ENCODE assay signal across 10 cellular contexts in the genomic region with DNA sequence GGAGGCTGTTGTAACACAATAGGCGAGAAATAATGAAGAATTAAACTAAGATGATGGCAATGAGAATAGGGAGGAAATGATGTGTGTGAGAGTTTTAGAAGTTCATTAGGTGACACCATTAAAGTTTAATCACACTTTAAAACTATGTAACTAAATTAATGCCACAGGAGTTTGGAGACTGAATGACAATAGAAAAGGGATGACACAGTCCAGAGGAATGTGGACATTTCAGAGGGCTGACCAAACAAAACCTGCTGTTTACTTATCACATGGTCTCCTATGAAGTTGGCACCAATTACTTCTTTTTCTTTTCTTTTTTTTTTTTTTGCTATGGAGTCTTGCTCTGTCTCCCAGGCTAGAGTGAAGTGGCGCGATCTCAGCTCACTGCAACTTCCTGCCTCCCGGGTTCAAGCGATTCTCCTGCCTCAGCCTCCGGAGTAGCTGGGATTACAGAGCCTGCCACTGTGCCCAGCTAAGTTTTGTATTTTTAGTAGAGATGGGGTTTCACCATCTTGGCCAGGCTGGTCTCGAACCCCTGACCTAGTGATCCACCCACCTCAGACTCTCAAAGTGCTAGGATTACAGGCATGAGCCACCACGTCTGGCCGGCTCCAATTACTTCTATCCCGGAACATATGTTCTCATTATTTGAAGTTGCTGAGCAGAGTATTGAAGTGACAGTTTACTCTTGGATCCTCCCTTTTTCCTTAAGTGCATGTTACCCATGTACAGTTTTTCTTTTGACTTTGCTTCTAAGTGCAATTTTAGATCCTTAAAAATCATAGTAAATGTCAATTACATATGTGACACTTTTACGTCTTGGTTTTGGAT. TPM values are rescaled to one million over a fixed set of nuclear protein-coding genes. Genes with fewer than 3 reads are reported as not detected.
A peak's percentile ranks its signal among the peaks of the same experiment; 100 is the strongest.
DNase-seq lines count a peak whose midpoint lies in the region; ATAC-seq and TF ChIP-seq lines count a peak whose summit lies in the region.
"Had no signal": no experiment of that assay in that cellular context is flagged by ENCODE, and none has a peak within 500 bp of the region (broad histone marks: within the 10 kb centered on the region; RNA-seq: fewer than 3 reads in every experiment).

No MANE protein-coding gene starts in this region.

- no peak overlapping the region for H2AFZ ChIP-seq in DND-41 (ENCODE audit: low read depth, low read length)
- no peak overlapping the region for H2AFZ ChIP-seq in PC-3 (ENCODE audit: low read length)

- no peaks in the 10 kb centered on the region for H3K27me3 Mint-ChIP-seq in nephron progenitor cell (ENCODE audit: low read depth, poor library complexity)

- CTCF ChIA-PET in PC-3 (lab: Charles Lee), result no interaction called here

- H4K20me1 ChIP-seq in DND-41 (ENCODE audit: insufficient read depth, low read length), result peaks cover 38% of the 10 kb centered on the region; the same call in 1 of the 2 replicates
- H4K20me1 ChIP-seq in PC-3 (ENCODE audit: low read length), result peaks cover 34% of the 10 kb centered on the region

- peaks cover 3% of the 10 kb centered on the region for H3F3A ChIP-seq in PC-3 (ENCODE audit: low read length, unreplicated experiment)

- no peak overlapping the region for H3K4me3 Mint-ChIP-seq in nephron progenitor cell

- H3K4me3 ChIP-seq in DND-41 (ENCODE audit: low read depth in 1 of 2, low read length in 2 of 2) (no peak overlapping the region), PC-3 (ENCODE audit: low read length) (peak overlapping the region; percentile 54; the same call in 1 of the 2 replicates)

- H3K9me3 Mint-ChIP-seq in nephron progenitor cell, result no peaks in the 10 kb centered on the region

- H3K9me3 ChIP-seq in DND-41 (ENCODE audit: insufficient read depth, low read length, severe bottlenecking), result no peaks in the 10 kb centered on the region
- no peaks in the 10 kb centered on the region for H3K9me3 ChIP-seq in PC-3 (ENCODE audit: low read length)

- POLR2A ChIA-PET in PC-3 (lab: Charles Lee; ENCODE audit: unreplicated experiment), result no interaction called here

- peaks cover 35% of the 10 kb centered on the region for H3K4me1 ChIP-seq in DND-41 (ENCODE audit: insufficient read depth, low read length)
- H3K4me1 ChIP-seq in PC-3 (ENCODE audit: insufficient read depth, low read length), result peaks cover 67% of the 10 kb centered on the region

- H3K27ac ChIP-seq in DND-41 (ENCODE audit: low read length), result no peak overlapping the region
- peak overlapping the region; percentile 99 for H3K27ac ChIP-seq in PC-3 (ENCODE audit: low read length)
- H3K27ac ChIP-seq: KMS-11 had no signal

- intact Hi-C loops in PC-3 (cut with micrococcal nuclease), result loop anchor here (1.0 to 5.0 kb wide), 2 partner anchors 59 to 230 kb away; no protein-coding TSS in a partner anchor

- H3K9me2 ChIP-seq in PC-3 (replicated peaks; ENCODE audit: low read length), result no peaks in the 10 kb centered on the region

- TF ChIP-seq CTCF in DND-41 (IDR thresholded peaks at IDR 0.05; ENCODE audit: borderline replicate concordance, extremely low read depth, low read length, poor library complexity, severe bottlenecking) (no peak), PC-3 (conservative IDR thresholded peaks at IDR 0.05; ENCODE audit: low read depth, low read length) (no peak), nephron progenitor cell (IDR thresholded peaks at IDR 0.05) (no peak)

- BruUV-seq in PC-3 (replicated peaks; lab: Mats Ljungman, UMichigan), result no TSS peak

- H3K79me2 ChIP-seq in DND-41 (ENCODE audit: insufficient read depth, low read length) (peaks cover 100% of the 10 kb centered on the region), PC-3 (ENCODE audit: low read length) (peaks cover 85% of the 10 kb centered on the region)

- no peak for ATAC-seq in DND-41 (ENCODE audit: insufficient read depth, low read depth)
- peak; percentile 45 for ATAC-seq in PC-3
- no peak for ATAC-seq in GM18498 (IDR thresholded peaks at IDR 0.05; ENCODE audit: unreplicated experiment)
- ATAC-seq: Right ventricle myocardium inferior had no signal

- peaks cover 42% of the 10 kb centered on the region for H3K4me1 Mint-ChIP-seq in nephron progenitor cell

- H3K27me3 ChIP-seq in DND-41 (ENCODE audit: insufficient read depth, low read length, poor library complexity), result no peaks in the 10 kb centered on the region
- no peaks in the 10 kb centered on the region for H3K27me3 ChIP-seq in PC-3 (ENCODE audit: low read length)

- no peak overlapping the region for H3K9ac ChIP-seq in DND-41 (ENCODE audit: low read depth, low read length)
- H3K9ac ChIP-seq in PC-3 (ENCODE audit: low read length), result peak overlapping the region; percentile 85
- H3K9ac ChIP-seq: KMS-11 had no signal

- DNase-seq in DND-41 (no peak), PC-3 (peak; percentile 89), dermis microvascular lymphatic vessel endothelial cell (ENCODE audit: low read depth in 2 of 2) (peak; percentile 87 to 95), nephron progenitor cell (no peak), NCI-H1694 treated with DMSO at 0.1 percent for 48 hours (lab: John Stamatoyannopoulos, UW) (no peak), NCI-H2196 treated with DMSO at 0.1 percent for 48 hours (lab: John Stamatoyannopoulos, UW; ENCODE audit: unreplicated experiment) (no peak)
- no peak for DNase-seq in stimulated activated CD4-positive, alpha-beta T cell treated with anti-CD3 and anti-CD28 coated beads, Interleukin-2, amount 100 ng/mL, for 48 hours

- H3K36me3 ChIP-seq in DND-41 (ENCODE audit: insufficient read depth, low read length), result peaks cover 3% of the 10 kb centered on the region
- H3K36me3 ChIP-seq in PC-3 (ENCODE audit: low read depth, low read length), result no peaks in the 10 kb centered on the region

- peak overlapping the region; percentile 37 for H3K27ac Mint-ChIP-seq in nephron progenitor cell

- H3K4me2 ChIP-seq in DND-41 (ENCODE audit: insufficient read depth, low read length) (peak overlapping the region; percentile 18; the same call in 1 of the 2 replicates), PC-3 (ENCODE audit: low read length) (peak overlapping the region; percentile 86)
- H3K4me2 ChIP-seq: KMS-11 had no signal

- peaks cover 12% of the 10 kb centered on the region for H3K36me3 Mint-ChIP-seq in nephron progenitor cell (ENCODE audit: low read depth)

RNA-seq across cellular contexts. Expression of gene AGPS, which starts 4.3 kb away (rescaled TPM):
- total RNA-seq in PC-3 (2014; rRNA removed), result 147 and 229 TPM in 2 replicates
- total RNA-seq in dermis microvascular lymphatic vessel endothelial cell, result 43.0 and 43.5 TPM in 2 replicates

Comparison
In these comparisons a context has a peak if more than half of its experiments do, and no peak if none do; other contexts are left out.
1. DNase-seq: peak in PC-3 (single experiment) and dermis microvascular lymphatic vessel endothelial cell (2 of 2); none in DND-41 (single experiment), nephron progenitor cell (single experiment), NCI-H1694 treated with DMSO at 0.1 percent for 48 hours (single experiment), NCI-H2196 treated with DMSO at 0.1 percent for 48 hours (single experiment) and stimulated activated CD4-positive, alpha-beta T cell treated with anti-CD3 and anti-CD28 coated beads, Interleukin-2, amount 100 ng/mL, for 48 hours (0 of 2).